In the genomic region with DNA sequence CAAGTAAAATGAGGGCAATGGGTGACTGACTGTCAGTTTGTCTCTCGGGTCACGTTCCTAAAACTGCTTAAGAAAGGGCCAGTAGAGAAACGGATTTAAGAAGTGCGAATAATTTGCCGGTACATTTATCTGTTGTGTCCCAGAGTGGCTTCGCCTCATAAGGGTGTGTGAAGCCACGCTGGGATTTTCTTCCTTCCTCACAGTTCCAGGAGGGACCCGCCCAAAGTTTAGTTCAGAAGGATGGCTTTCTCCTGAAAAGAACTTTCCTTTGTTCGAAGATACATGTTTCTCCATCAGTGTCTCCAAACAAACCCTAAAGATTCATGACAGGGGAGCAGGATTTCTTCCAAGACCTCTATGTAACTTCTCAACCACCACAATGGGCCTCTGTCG, we compare ENCODE assay signal across 13 cellular contexts. TPM values are rescaled to one million over a fixed set of nuclear protein-coding genes. Genes with fewer than 3 reads are reported as not detected.
DNase-seq lines count a peak whose midpoint lies in the region; ATAC-seq, FAIRE-seq and TF ChIP-seq lines count a peak whose summit lies in the region.
"Had no signal": no experiment of that assay in that cellular context is flagged by ENCODE, and none has a peak within 500 bp of the region (broad histone marks: within the 10 kb centered on the region; RNA-seq: fewer than 3 reads in every experiment).

No MANE protein-coding gene starts in this region.

- no peaks in the 10 kb centered on the region for H3K27me3 Mint-ChIP-seq in chondrocyte (ENCODE audit: low read depth)

- H3K27ac ChIP-seq in ACC112 (ENCODE audit: low read depth, low read length) (peak overlapping the region; percentile 68), angular gyrus (ENCODE audit: low read depth, low read length) (peak overlapping the region; percentile 83), right cardiac atrium (ENCODE audit: low read length) (peak overlapping the region; percentile 15), sigmoid colon (peak overlapping the region in 3 of 4 donors; percentile 62 to 76 (median 68))
- H3K27ac ChIP-seq: PC-9 had no signal

- no peak for DNase-seq in right cardiac atrium
- DNase-seq in sigmoid colon, result no peak
- no peak for DNase-seq in A172 (ENCODE audit: low spot score)
- no peak for DNase-seq in chondrocyte (ENCODE audit: low spot score)
- DNase-seq in D721Med (ENCODE audit: insufficient read length, low spot score), result no peak
- DNase-seq: GDM1, mesendoderm, NCI-H1436 treated with DMSO at 0.1 percent for 48 hours, NCI-H510A, PC-9 had no signal

- no peak for FAIRE-seq in D721Med (lab: Jason Lieb, UNC)

- H3K4me3 ChIP-seq in ACC112 (ENCODE audit: low read depth, low read length) (peak overlapping the region; percentile 13; the same call in 1 of the 2 replicates), right cardiac atrium (ENCODE audit: low read length) (no peak overlapping the region), sigmoid colon (no peak overlapping the region)
- H3K4me3 ChIP-seq: PC-9 had no signal

- H3K79me2 ChIP-seq in ACC112 (ENCODE audit: control insufficient read depth, insufficient read depth, low read length, unreplicated experiment), result no peaks in the 10 kb centered on the region

- H3K36me3 Mint-ChIP-seq in chondrocyte (ENCODE audit: low read depth), result no peaks in the 10 kb centered on the region

- intact Hi-C loops in right cardiac atrium (cut with DNase I), result no loop called here
- intact Hi-C loops in sigmoid colon (cut with DNase I), result no loop called here

- H3K4me3 Mint-ChIP-seq in chondrocyte (ENCODE audit: unreplicated experiment), result no peak overlapping the region

- peaks cover 2% of the 10 kb centered on the region for H3K9me3 Mint-ChIP-seq in chondrocyte (ENCODE audit: low read depth)

- H3K27me3 ChIP-seq in ACC112 (ENCODE audit: insufficient read depth, low read length) (no peaks in the 10 kb centered on the region), right cardiac atrium (ENCODE audit: control insufficient read depth, insufficient read depth) (no peaks in the 10 kb centered on the region), sigmoid colon (no peaks in the 10 kb centered on the region)

- no peak for TF ChIP-seq POLR2A in sigmoid colon (IDR thresholded peaks at IDR 0.05)

- peak overlapping the region; percentile 2 for H2AFZ ChIP-seq in ACC112 (ENCODE audit: low read length, unreplicated experiment)
- H2AFZ ChIP-seq: PC-9 had no signal

- H3K9me3 ChIP-seq in right cardiac atrium (ENCODE audit: control insufficient read depth, low read length) (no peaks in the 10 kb centered on the region), sigmoid colon (no peaks in the 10 kb centered on the region)

- H3K4me1 Mint-ChIP-seq in chondrocyte (ENCODE audit: low read depth), result peaks cover 30% of the 10 kb centered on the region

- WGBS in right cardiac atrium, result 72% methylated on average over 10 of the region's 10 CpGs
- WGBS in sigmoid colon, 2 donors, result 59 to 83% methylated on average over 10 of the region's 10 CpGs

- H3K4me1 ChIP-seq in ACC112 (ENCODE audit: control insufficient read depth, insufficient read depth, low read length, unreplicated experiment), result peaks cover 17% of the 10 kb centered on the region
- H3K4me1 ChIP-seq in right cardiac atrium (ENCODE audit: control insufficient read depth, insufficient read depth, low read length), result no peaks in the 10 kb centered on the region
- peaks cover 0 to 22% (median 14%) of the 10 kb centered on the region in 4 donors for H3K4me1 ChIP-seq in sigmoid colon

- no peak for ATAC-seq in right cardiac atrium
- ATAC-seq in HG03196 (IDR thresholded peaks at IDR 0.05; ENCODE audit: unreplicated experiment), result no peak

- TF ChIP-seq CTCF in sigmoid colon (IDR thresholded peaks at IDR 0.05) (no peak), chondrocyte (IDR thresholded peaks at IDR 0.05) (no peak), D721Med (IDR thresholded peaks at IDR 0.05; ENCODE audit: insufficient read depth, missing control alignments) (no peak)

- H3K27ac Mint-ChIP-seq in chondrocyte (ENCODE audit: unreplicated experiment), result no peak overlapping the region

- no peak for TF ChIP-seq EP300 in sigmoid colon (IDR thresholded peaks at IDR 0.05)

- H3K36me3 ChIP-seq in ACC112 (ENCODE audit: insufficient read depth, low read length) (no peaks in the 10 kb centered on the region), sigmoid colon (no peaks in the 10 kb centered on the region)

RNA-seq across cellular contexts. Expression of a gene that starts 49.8 kb away (rescaled TPM):
- total RNA-seq in right cardiac atrium (100 to 1,000 TPM in 1 of 4 donors, 10 to 100 TPM in 3; 52.3 to 142 (median 73.8) TPM), sigmoid colon (100 to 1,000 TPM in 3 of 4 donors, 10 to 100 TPM in 1; 68.1 to 116 (median 105) TPM), chondrocyte (27.2 to 91.2 TPM (median 29.7 TPM) in 3 replicates)
- polyA plus RNA-seq in right cardiac atrium (88.4 TPM), sigmoid colon (10 to 100 TPM in 2 of 3 donors, 1 to 10 TPM in 1; 4.6 to 29.6 (median 13.2) TPM)
- 3.7 and 7.7 TPM in 2 replicates for total RNA-seq in A172 (2014; rRNA removed; shearing (Covaris generic))

Comparison
In these comparisons a context has a peak if more than half of its experiments do, and no peak if none do; other contexts are left out.
1. H3K27ac ChIP-seq: peak in every context shown above with its lines; median percentile 83 in angular gyrus; 68 in ACC112; 68 in sigmoid colon; 15 in right cardiac atrium.